Comparison of ENCODE assay signal across 13 cellular contexts in genomic region chr14:101024686-101025085, GRCh38.
DNase-seq lines count a peak whose midpoint lies in the region; ATAC-seq and TF ChIP-seq lines count a peak whose summit lies in the region.
"Had no signal": no experiment of that assay in that cellular context is flagged by ENCODE, and none has a peak within 500 bp of the region (broad histone marks: within the 10 kb centered on the region; RNA-seq: fewer than 3 reads in every experiment).

No MANE protein-coding gene starts in this region.

- H3K27me3 ChIP-seq in suprapubic skin, result no peaks in the 10 kb centered on the region

- TF ChIP-seq CTCF in coronary artery (IDR thresholded peaks at IDR 0.05) (no peak), suprapubic skin (IDR thresholded peaks at IDR 0.05) (no peak)

- no peaks in the 10 kb centered on the region for H3K9me3 ChIP-seq in suprapubic skin
- H3K9me3 ChIP-seq: HAP-1 had no signal

- peaks cover 2% of the 10 kb centered on the region for H3K27me3 Mint-ChIP-seq in activated naive CD8-positive, alpha-beta T cell treated with anti-CD3 and anti-CD28 coated beads, Interleukin-2, amount 10 ng/mL, durations not matched to agents 7 days and 5 days
- peaks cover 7% of the 10 kb centered on the region for H3K27me3 Mint-ChIP-seq in activated naive CD8-positive, alpha-beta T cell treated with anti-CD3 and anti-CD28 coated beads, Interleukin-2, amount 50 U/mL, for 24 hours

- no peak overlapping the region for H3K4me3 Mint-ChIP-seq in activated naive CD8-positive, alpha-beta T cell treated with anti-CD3 and anti-CD28 coated beads, Interleukin-2, amount 10 ng/mL, durations not matched to agents 7 days and 5 days
- no peak overlapping the region for H3K4me3 Mint-ChIP-seq in activated naive CD8-positive, alpha-beta T cell treated with anti-CD3 and anti-CD28 coated beads, Interleukin-2, amount 50 U/mL, for 24 hours
- H3K4me3 Mint-ChIP-seq: CD4-positive, alpha-beta memory T cell had no signal

- WGBS in suprapubic skin, result 90% methylated on average over 9 of the region's 11 CpGs

- H3K36me3 Mint-ChIP-seq in activated naive CD8-positive, alpha-beta T cell treated with anti-CD3 and anti-CD28 coated beads, Interleukin-2, amount 10 ng/mL, durations not matched to agents 7 days and 5 days, result no peaks in the 10 kb centered on the region
- H3K36me3 Mint-ChIP-seq in activated naive CD8-positive, alpha-beta T cell treated with anti-CD3 and anti-CD28 coated beads, Interleukin-2, amount 50 U/mL, for 24 hours (ENCODE audit: low read depth), result no peaks in the 10 kb centered on the region
- H3K36me3 Mint-ChIP-seq: CD4-positive, alpha-beta memory T cell had no signal

- H3K27ac Mint-ChIP-seq in activated naive CD8-positive, alpha-beta T cell treated with anti-CD3 and anti-CD28 coated beads, Interleukin-2, amount 10 ng/mL, durations not matched to agents 7 days and 5 days, result no peak overlapping the region
- no peak overlapping the region for H3K27ac Mint-ChIP-seq in activated naive CD8-positive, alpha-beta T cell treated with anti-CD3 and anti-CD28 coated beads, Interleukin-2, amount 50 U/mL, for 24 hours
- H3K27ac Mint-ChIP-seq: CD4-positive, alpha-beta memory T cell had no signal

- POLR2A ChIA-PET in activated naive CD8-positive, alpha-beta T cell treated with anti-CD3 and anti-CD28 coated beads, Interleukin-2, amount 10 ng/mL, durations not matched to agents 7 days and 5 days (lab: Charles Lee), result no interaction called here

- TF ChIP-seq POLR2A in suprapubic skin (IDR thresholded peaks at IDR 0.05), result no peak

- peak; percentile 7 for DNase-seq in activated naive CD8-positive, alpha-beta T cell treated with anti-CD3 and anti-CD28 coated beads, Interleukin-2, amount 10 ng/mL, durations not matched to agents 7 days and 5 days
- DNase-seq in activated naive CD8-positive, alpha-beta T cell treated with anti-CD3 and anti-CD28 coated beads, Interleukin-2, amount 50 U/mL, for 24 hours, result no peak
- DNase-seq in coronary artery (ENCODE audit: low spot score) (peak; percentile 56), mesenteric fat pad (ENCODE audit: low spot score) (peak; percentile 43), suprapubic skin (ENCODE audit: low spot score in 2 of 2) (peak; percentile 19 to 31), ecto neural progenitor cell (ENCODE audit: low spot score) (no peak), AG08396 (ENCODE audit: low spot score) (no peak), NCI-H1417 treated with DMSO at 0.1 percent for 48 hours (lab: John Stamatoyannopoulos, UW) (no peak)
- DNase-seq: 8988T; C1 segment of cervical spinal cord; CD4-positive, alpha-beta memory T cell had no signal

- H3K27ac ChIP-seq in coronary artery, result no peak overlapping the region
- no peak overlapping the region for H3K27ac ChIP-seq in suprapubic skin

- ATAC-seq in activated naive CD8-positive, alpha-beta T cell treated with anti-CD3 and anti-CD28 coated beads, Interleukin-2, amount 10 ng/mL, durations not matched to agents 7 days and 5 days (ENCODE audit: low read depth), result no peak
- no peak for ATAC-seq in activated naive CD8-positive, alpha-beta T cell treated with anti-CD3 and anti-CD28 coated beads, Interleukin-2, amount 50 U/mL, for 24 hours
- ATAC-seq: GM12878 had no signal

- H3K9me3 Mint-ChIP-seq in activated naive CD8-positive, alpha-beta T cell treated with anti-CD3 and anti-CD28 coated beads, Interleukin-2, amount 10 ng/mL, durations not matched to agents 7 days and 5 days, result peaks cover 6% of the 10 kb centered on the region
- H3K9me3 Mint-ChIP-seq in activated naive CD8-positive, alpha-beta T cell treated with anti-CD3 and anti-CD28 coated beads, Interleukin-2, amount 50 U/mL, for 24 hours, result no peaks in the 10 kb centered on the region

- no peaks in the 10 kb centered on the region for H3K4me1 Mint-ChIP-seq in activated naive CD8-positive, alpha-beta T cell treated with anti-CD3 and anti-CD28 coated beads, Interleukin-2, amount 10 ng/mL, durations not matched to agents 7 days and 5 days
- H3K4me1 Mint-ChIP-seq in activated naive CD8-positive, alpha-beta T cell treated with anti-CD3 and anti-CD28 coated beads, Interleukin-2, amount 50 U/mL, for 24 hours, result no peaks in the 10 kb centered on the region
- H3K4me1 Mint-ChIP-seq: CD4-positive, alpha-beta memory T cell had no signal

- H3K36me3 ChIP-seq in suprapubic skin, result peaks cover 3% of the 10 kb centered on the region
- H3K36me3 ChIP-seq: HAP-1 had no signal

- TF ChIP-seq EP300 in suprapubic skin (IDR thresholded peaks at IDR 0.05), result no peak

- H3K4me3 ChIP-seq in coronary artery (no peak overlapping the region), suprapubic skin (no peak overlapping the region)
- H3K4me3 ChIP-seq: GM12878, HAP-1 had no signal

- H3K4me1 ChIP-seq in suprapubic skin, result no peaks in the 10 kb centered on the region
- H3K4me1 ChIP-seq: HAP-1 had no signal

Comparison
In these comparisons a context has a peak if more than half of its experiments do, and no peak if none do; other contexts are left out.
1. DNase-seq: peak in activated naive CD8-positive, alpha-beta T cell treated with anti-CD3 and anti-CD28 coated beads, Interleukin-2, amount 10 ng/mL, durations not matched to agents 7 days and 5 days (single experiment), coronary artery (single experiment), mesenteric fat pad (single experiment) and suprapubic skin (2 of 2); none in activated naive CD8-positive, alpha-beta T cell treated with anti-CD3 and anti-CD28 coated beads, Interleukin-2, amount 50 U/mL, for 24 hours (single experiment), ecto neural progenitor cell (single experiment), AG08396 (single experiment) and NCI-H1417 treated with DMSO at 0.1 percent for 48 hours (single experiment).